In the genomic region with DNA sequence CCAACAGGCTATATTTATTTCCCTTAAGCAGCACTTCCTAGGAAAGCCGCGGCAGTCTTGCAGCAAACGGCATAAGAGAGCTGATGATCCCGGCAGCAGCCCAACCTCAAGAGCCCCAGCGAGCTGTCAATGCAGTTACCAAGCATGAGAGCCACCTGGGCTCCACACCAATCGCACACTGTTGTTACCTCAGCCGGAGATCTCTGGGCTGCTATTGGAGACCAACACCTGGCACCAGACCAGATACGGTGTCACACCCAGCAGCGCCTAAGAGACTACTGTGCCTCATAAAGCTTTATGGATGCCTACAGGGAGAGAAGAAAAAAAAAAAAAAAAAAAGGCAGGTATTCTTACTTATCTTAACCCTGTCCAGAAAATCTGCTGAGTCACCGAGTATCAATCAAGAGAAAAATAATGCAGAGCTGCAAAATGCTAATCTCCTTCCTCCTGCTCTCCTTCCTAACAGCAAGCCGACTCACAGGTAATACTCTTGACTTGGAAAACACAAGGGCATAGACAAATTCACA, we compare ENCODE assay signal across 7 cellular contexts. TPM values are rescaled to one million over a fixed set of nuclear protein-coding genes. Genes with fewer than 3 reads are reported as not detected.
DNase-seq lines count a peak whose midpoint lies in the region; ATAC-seq and TF ChIP-seq lines count a peak whose summit lies in the region.

No MANE protein-coding gene starts in this region.

- H3K27ac ChIP-seq in H9 (ENCODE audit: insufficient read length, low read depth, low read length): no peak overlapping the region
- H3K27ac ChIP-seq in parathyroid adenoma: peak overlapping the region; percentile 72

- no peak overlapping the region for H3K4ac ChIP-seq in H9 (ENCODE audit: low read depth, low read length)

- peaks cover 3% of the 10 kb centered on the region for H3K23me2 ChIP-seq in H9 (ENCODE audit: insufficient read length, low read depth, low read length, poor library complexity, severe bottlenecking)

- no peak overlapping the region for H3K14ac ChIP-seq in H9 (ENCODE audit: insufficient read depth, low read length)

- no peak overlapping the region for H3K23ac ChIP-seq in H9 (ENCODE audit: insufficient read length, low read depth, low read length)

- DNase-seq in GM13976 (ENCODE audit: low spot score): peak; percentile 34
- peak; percentile 50 for DNase-seq in H9
- DNase-seq in NCI-H128 (lab: John Stamatoyannopoulos, UW; ENCODE audit: unreplicated experiment): peak; percentile 95
- DNase-seq in T-helper 17 cell: no peak
- peak; percentile 17 for DNase-seq in fibroblast of villous mesenchyme (ENCODE audit: low read depth)
- DNase-seq in activated CD8-positive, alpha-beta memory T cell treated with anti-CD3 and anti-CD28 coated beads, Interleukin-2, amount 50 U/mL, for 48 hours: no peak

- no peak overlapping the region for H2BK12ac ChIP-seq in H9 (ENCODE audit: insufficient read length, low read depth, low read length)

- no peak overlapping the region for H2BK120ac ChIP-seq in H9 (ENCODE audit: low read depth, low read length, poor library complexity, severe bottlenecking)

- no peak overlapping the region for H2AFZ ChIP-seq in H9 (ENCODE audit: low read length)
- H2AFZ ChIP-seq in parathyroid adenoma: no peak overlapping the region

- H3K18ac ChIP-seq in H9 (ENCODE audit: insufficient read length, low read depth, low read length): no peak overlapping the region

- H3K4me1 Mint-ChIP-seq in H9: peaks cover 10% of the 10 kb centered on the region in 2 experiments
- peaks cover 14% of the 10 kb centered on the region for H3K4me1 Mint-ChIP-seq in T-helper 17 cell

- H3K36me3 ChIP-seq in parathyroid adenoma (ENCODE audit: control insufficient read depth, insufficient read depth, low read length): no peaks in the 10 kb centered on the region

- peak; percentile 59 for ATAC-seq in T-helper 17 cell

- H3K9me3 ChIP-seq in H9 (ENCODE audit: control insufficient read depth, low read depth, low read length) (no peaks in the 10 kb centered on the region), T-helper 17 cell (ENCODE audit: control insufficient read depth, low read length, poor library complexity, severe bottlenecking) (no peaks in the 10 kb centered on the region), parathyroid adenoma (ENCODE audit: control insufficient read depth, low read length) (no peaks in the 10 kb centered on the region)

- H3K36me3 Mint-ChIP-seq in H9 (ENCODE audit: insufficient read depth in 1 of 3, low read depth in 3 of 3) (peaks cover 7 to 26% (median 9%) of the 10 kb centered on the region in 3 experiments), T-helper 17 cell (ENCODE audit: low read depth) (peaks cover 5% of the 10 kb centered on the region)

- H3K4me3 Mint-ChIP-seq in H9: no peak overlapping the region; a peak in 1 of 5 replicates
- H3K4me3 Mint-ChIP-seq in T-helper 17 cell: no peak overlapping the region

- H3K27me3 Mint-ChIP-seq in H9 (ENCODE audit: low read depth): no peaks in the 10 kb centered on the region
- H3K27me3 Mint-ChIP-seq in T-helper 17 cell: no peaks in the 10 kb centered on the region

- no peak overlapping the region for H2BK15ac ChIP-seq in H9 (ENCODE audit: low read depth, low read length)

- no peak overlapping the region for H3K4me2 ChIP-seq in H9 (ENCODE audit: insufficient read depth, insufficient read length, low read length)
- H3K4me2 ChIP-seq in parathyroid adenoma (ENCODE audit: low read length): peak overlapping the region; percentile 70

- no peak overlapping the region for H2AK5ac ChIP-seq in H9 (ENCODE audit: insufficient read length, low read length)

- no peaks in the 10 kb centered on the region for H3K79me1 ChIP-seq in H9 (ENCODE audit: insufficient read depth, low read depth, low read length, poor library complexity, severe bottlenecking)

- H3K27me3 ChIP-seq in H9 (ENCODE audit: insufficient read depth, low read length): no peaks in the 10 kb centered on the region
- no peaks in the 10 kb centered on the region for H3K27me3 ChIP-seq in parathyroid adenoma (ENCODE audit: control insufficient read depth, insufficient read depth, low read length)

- no peaks in the 10 kb centered on the region for H4K20me1 ChIP-seq in H9 (ENCODE audit: control insufficient read depth, insufficient read depth, insufficient read length)

- no peak overlapping the region for H4K5ac ChIP-seq in H9 (ENCODE audit: insufficient read length, low read depth, low read length)

- H4K91ac ChIP-seq in H9 (ENCODE audit: insufficient read length, low read depth, low read length): no peak overlapping the region

- H3K27ac Mint-ChIP-seq in H9 (peak overlapping the region in 2 of 3 experiments; percentile 59 to 90; a peak in 5 of 7 replicates), T-helper 17 cell (peak overlapping the region; percentile 61)

- no peak overlapping the region for H3K56ac ChIP-seq in H9 (ENCODE audit: insufficient read length, low read depth, low read length)

- in situ Hi-C loops in GM13976 (cut with MboI; ENCODE audit: low sequenced_read_pairs, unreplicated experiment): no loop called here

- H3K4me3 ChIP-seq in fibroblast of villous mesenchyme (ENCODE audit: low read depth, low read length) (no peak overlapping the region), parathyroid adenoma (ENCODE audit: low read depth, low read length) (peak overlapping the region; percentile 49)

- no peak overlapping the region for H2BK20ac ChIP-seq in H9 (ENCODE audit: low read depth, low read length, poor library complexity, severe bottlenecking)

- H3K9me3 Mint-ChIP-seq in H9: no peaks in the 10 kb centered on the region

- TF ChIP-seq CTCF in GM13976 (IDR thresholded peaks at IDR 0.05; ENCODE audit: borderline replicate concordance, control extremely low read depth, extremely low read depth, insufficient read depth, missing control alignments) (no peak), H9 (conservative IDR thresholded peaks at IDR 0.05) (no peak), fibroblast of villous mesenchyme (IDR thresholded peaks at IDR 0.05; ENCODE audit: insufficient read depth, low read depth, low read length) (no peak), parathyroid adenoma (IDR thresholded peaks at IDR 0.05) (no peak)

- H3K9ac ChIP-seq in H9 (ENCODE audit: extremely low read depth, insufficient read length, low read length): no peak overlapping the region
- no peak overlapping the region for H3K9ac ChIP-seq in parathyroid adenoma

- no peak overlapping the region for H4K8ac ChIP-seq in H9 (replicated peaks; ENCODE audit: insufficient read length, low read depth, low read length)

- H2BK5ac ChIP-seq in H9 (ENCODE audit: insufficient read length, low read length): no peak overlapping the region

- no peak overlapping the region for H3T11ph ChIP-seq in H9 (ENCODE audit: low read length)

- H3K4me1 ChIP-seq in H9 (ENCODE audit: insufficient read depth, low read length) (no peaks in the 10 kb centered on the region), parathyroid adenoma (peaks cover 21% of the 10 kb centered on the region)

- WGBS in H9 (ENCODE audit: extremely low coverage, insufficient read length, low lambda C conversion rate): no CpG with 5 or more reads among the region's 11 CpGs

- H3K79me2 ChIP-seq in H9 (ENCODE audit: insufficient read depth, low read length) (no peaks in the 10 kb centered on the region), parathyroid adenoma (peaks cover 9% of the 10 kb centered on the region)

RNA-seq across cellular contexts. Expression of gene ABCC5, which starts 11.6 kb away (rescaled TPM):
- 32.5 and 37.6 TPM in 2 replicates for total RNA-seq in H9 (2021)
- total RNA-seq in T-helper 17 cell: 10 to 100 TPM; 17.5 to 17.6 TPM
- 13.2 and 23.3 TPM in 2 replicates for total RNA-seq in fibroblast of villous mesenchyme

RNA-seq across cellular contexts. Expression of gene HTR3D, which starts 25.5 kb away (rescaled TPM):
- not detected in 2 replicates for total RNA-seq in H9 (2021)
- not detected for total RNA-seq in T-helper 17 cell
- not detected in 2 replicates for total RNA-seq in fibroblast of villous mesenchyme

RNA-seq across cellular contexts. Expression of gene HTR3C, which starts 46.8 kb away (rescaled TPM):
- total RNA-seq in H9 (2021) (not detected in 2 replicates), T-helper 17 cell (not detected), fibroblast of villous mesenchyme (not detected in 2 replicates)

Comparison
In these comparisons a context has a peak if more than half of its experiments do, and no peak if none do; other contexts are left out.
1. DNase-seq: peak in GM13976 (single experiment), H9 (single experiment), NCI-H128 (single experiment) and fibroblast of villous mesenchyme (single experiment); none in T-helper 17 cell (0 of 3) and activated CD8-positive, alpha-beta memory T cell treated with anti-CD3 and anti-CD28 coated beads, Interleukin-2, amount 50 U/mL, for 48 hours (single experiment).